28 cellular contexts compared by ENCODE assay signal in genomic region chr16:81921873-81922584, GRCh38.
"Had no signal": no experiment of that assay in that cellular context is flagged by ENCODE, and none has a peak within 500 bp of the region (broad histone marks: within the 10 kb centered on the region; RNA-seq: fewer than 3 reads in every experiment).

No MANE protein-coding gene starts in this region.

- H3K36me3 ChIP-seq: brain microvascular endothelial cell, gastroesophageal sphincter, WERI-Rb-1 had no signal

- H3K4me1 ChIP-seq: gastroesophageal sphincter, heart right ventricle had no signal

- H3K27ac Mint-ChIP-seq: activated B cell treated with CpG ODN at 0.5 μM for 24 hours; activated CD4-positive, alpha-beta memory T cell treated with anti-CD3 and anti-CD28 coated beads, Interleukin-2, amount 10 ng/mL, durations not matched to agents 7 days and 5 days; activated CD4-positive, alpha-beta T cell treated with anti-CD3 and anti-CD28 coated beads, Interleukin-2, amount 10 ng/mL, durations not matched to agents 24 days and 14 days; activated naive CD4-positive, alpha-beta T cell treated with anti-CD3 and anti-CD28 coated beads, Interleukin-2, amount 10 ng/mL, durations not matched to agents 7 days and 5 days; activated naive CD4-positive, alpha-beta T cell treated with anti-CD3 and anti-CD28 coated beads, Interleukin-2, amount 50 U/mL, for 72 hours; activated T-cell treated with anti-CD3 and anti-CD28 coated beads, Interleukin-2, amount 50 U/mL, for 24 hours; activated T-cell treated with anti-CD3 and anti-CD28 coated beads, Interleukin-2, amount 50 U/mL, for 72 hours; dendritic cell treated with granulocyte-macrophage colony-stimulating factor and Interleukin-4, amounts not matched to agents 40 ng/mL and 50 ng/mL, for 4 days; T-helper 17 cell; T-helper 2 cell treated with Interferon-gamma antibody and Interleukin-4, amounts not matched to agents 5 μg/mL and 100 μg/mL, for 36 hours had no signal

- H3K9me3 Mint-ChIP-seq: activated B cell treated with CpG ODN at 0.5 μM for 24 hours; activated CD4-positive, alpha-beta memory T cell treated with anti-CD3 and anti-CD28 coated beads, Interleukin-2, amount 10 ng/mL, durations not matched to agents 7 days and 5 days; activated CD4-positive, alpha-beta T cell treated with anti-CD3 and anti-CD28 coated beads, Interleukin-2, amount 10 ng/mL, durations not matched to agents 24 days and 14 days; activated naive CD4-positive, alpha-beta T cell treated with anti-CD3 and anti-CD28 coated beads, Interleukin-2, amount 10 ng/mL, durations not matched to agents 7 days and 5 days; activated naive CD4-positive, alpha-beta T cell treated with anti-CD3 and anti-CD28 coated beads, Interleukin-2, amount 50 U/mL, for 72 hours; activated T-cell treated with anti-CD3 and anti-CD28 coated beads, Interleukin-2, amount 50 U/mL, for 24 hours; central memory CD8-positive, alpha-beta T cell; dendritic cell treated with granulocyte-macrophage colony-stimulating factor and Interleukin-4, amounts not matched to agents 40 ng/mL and 50 ng/mL, for 4 days; T-helper 2 cell treated with Interferon-gamma antibody and Interleukin-4, amounts not matched to agents 5 μg/mL and 100 μg/mL, for 36 hours had no signal

- H3K9me3 ChIP-seq: esophagus squamous epithelium, heart right ventricle had no signal

- ATAC-seq: activated CD4-positive, CD25-positive, alpha-beta regulatory T cell treated with anti-CD3 and anti-CD28 coated beads, Interleukin-2, amount 50 U/mL, for 24 hours; activated naive CD4-positive, alpha-beta T cell treated with anti-CD3 and anti-CD28 coated beads, Interleukin-2, amount 50 U/mL, for 72 hours; activated T-cell treated with anti-CD3 and anti-CD28 coated beads, Interleukin-2, amount 50 U/mL, for 72 hours; heart right ventricle; T-helper 17 cell had no signal

- H3K27me3 Mint-ChIP-seq: activated B cell treated with CpG ODN at 0.5 μM for 24 hours; activated CD4-positive, alpha-beta memory T cell treated with anti-CD3 and anti-CD28 coated beads, Interleukin-2, amount 10 ng/mL, durations not matched to agents 7 days and 5 days; activated CD4-positive, alpha-beta T cell treated with anti-CD3 and anti-CD28 coated beads, Interleukin-2, amount 10 ng/mL, durations not matched to agents 24 days and 14 days; activated naive CD4-positive, alpha-beta T cell treated with anti-CD3 and anti-CD28 coated beads, Interleukin-2, amount 10 ng/mL, durations not matched to agents 7 days and 5 days; activated T-cell treated with anti-CD3 and anti-CD28 coated beads, Interleukin-2, amount 50 U/mL, for 24 hours; central memory CD8-positive, alpha-beta T cell; dendritic cell treated with granulocyte-macrophage colony-stimulating factor and Interleukin-4, amounts not matched to agents 40 ng/mL and 50 ng/mL, for 4 days had no signal

- DNase-seq: activated B cell treated with CpG ODN at 0.5 μM for 24 hours; activated CD4-positive, alpha-beta memory T cell treated with anti-CD3 and anti-CD28 coated beads, Interleukin-2, amount 10 ng/mL, durations not matched to agents 7 days and 5 days; activated CD4-positive, alpha-beta T cell treated with anti-CD3 and anti-CD28 coated beads, Interleukin-2, amount 10 ng/mL, durations not matched to agents 24 days and 14 days; activated gamma-delta T cell; activated naive CD4-positive, alpha-beta T cell; activated naive CD4-positive, alpha-beta T cell treated with anti-CD3 and anti-CD28 coated beads, Interleukin-2, amount 10 ng/mL, durations not matched to agents 7 days and 5 days; activated T-cell treated with anti-CD3 and anti-CD28 coated beads for 4 hours; activated T-cell treated with anti-CD3 and anti-CD28 coated beads, Interleukin-2, amount 50 U/mL, for 24 hours; activated T-cell treated with anti-CD3 and anti-CD28 coated beads, Interleukin-2, amount 50 U/mL, for 72 hours; amniotic stem cell; anterior cingulate cortex; brain microvascular endothelial cell; effector CD8-positive, alpha-beta T cell; esophagus squamous epithelium; foreskin melanocyte; heart right ventricle; T-helper 1 cell; T-helper 17 cell; T1000; WERI-Rb-1 had no signal

- H3K27me3 ChIP-seq: brain microvascular endothelial cell, esophagus squamous epithelium, gastroesophageal sphincter, heart right ventricle had no signal

- H3K4me1 Mint-ChIP-seq: activated CD4-positive, alpha-beta memory T cell treated with anti-CD3 and anti-CD28 coated beads, Interleukin-2, amount 10 ng/mL, durations not matched to agents 7 days and 5 days; activated CD4-positive, alpha-beta T cell treated with anti-CD3 and anti-CD28 coated beads, Interleukin-2, amount 10 ng/mL, durations not matched to agents 24 days and 14 days; activated naive CD4-positive, alpha-beta T cell treated with anti-CD3 and anti-CD28 coated beads, Interleukin-2, amount 10 ng/mL, durations not matched to agents 7 days and 5 days; central memory CD8-positive, alpha-beta T cell; T-helper 17 cell had no signal

- H3K27ac ChIP-seq: brain microvascular endothelial cell, coronary artery, epithelial cell of prostate, gastroesophageal sphincter, WERI-Rb-1 had no signal

- H3K4me3 Mint-ChIP-seq: activated B cell treated with CpG ODN at 0.5 μM for 24 hours; activated CD4-positive, alpha-beta memory T cell treated with anti-CD3 and anti-CD28 coated beads, Interleukin-2, amount 10 ng/mL, durations not matched to agents 7 days and 5 days; activated CD4-positive, alpha-beta T cell treated with anti-CD3 and anti-CD28 coated beads, Interleukin-2, amount 10 ng/mL, durations not matched to agents 24 days and 14 days; activated naive CD4-positive, alpha-beta T cell treated with anti-CD3 and anti-CD28 coated beads, Interleukin-2, amount 10 ng/mL, durations not matched to agents 7 days and 5 days; activated T-cell treated with anti-CD3 and anti-CD28 coated beads, Interleukin-2, amount 50 U/mL, for 24 hours; activated T-cell treated with anti-CD3 and anti-CD28 coated beads, Interleukin-2, amount 50 U/mL, for 72 hours; central memory CD8-positive, alpha-beta T cell; dendritic cell treated with granulocyte-macrophage colony-stimulating factor and Interleukin-4, amounts not matched to agents 40 ng/mL and 50 ng/mL, for 4 days; T-helper 17 cell; T-helper 2 cell treated with Interferon-gamma antibody and Interleukin-4, amounts not matched to agents 5 μg/mL and 100 μg/mL, for 36 hours had no signal

- H3K4me3 ChIP-seq: coronary artery, esophagus squamous epithelium, gastroesophageal sphincter, heart right ventricle had no signal

- H3K36me3 Mint-ChIP-seq: activated naive CD4-positive, alpha-beta T cell treated with anti-CD3 and anti-CD28 coated beads, Interleukin-2, amount 10 ng/mL, durations not matched to agents 7 days and 5 days; activated naive CD4-positive, alpha-beta T cell treated with anti-CD3 and anti-CD28 coated beads, Interleukin-2, amount 50 U/mL, for 72 hours had no signal
